Comparison of ENCODE assay signal across 20 cellular contexts in the genomic region with DNA sequence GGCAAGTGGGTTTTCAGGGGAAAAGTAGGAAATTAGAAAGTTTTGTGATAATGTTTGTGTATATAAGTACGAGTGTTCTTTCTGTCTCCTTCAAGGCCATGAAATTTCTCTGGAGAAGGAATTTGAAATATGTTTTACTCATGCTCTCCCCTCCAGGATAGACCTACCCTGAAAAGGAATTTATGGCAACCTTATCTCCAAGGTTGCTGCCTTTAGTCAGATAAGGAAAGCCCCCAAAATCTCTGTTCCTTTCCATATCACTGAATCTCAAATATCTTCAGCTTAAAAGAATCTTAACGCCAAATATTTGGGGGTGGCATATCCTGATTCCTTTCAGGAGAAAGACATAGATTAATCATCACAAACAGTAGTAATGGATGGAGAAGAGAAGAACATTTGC. TPM values are rescaled to one million over a fixed set of nuclear protein-coding genes. Genes with fewer than 3 reads are reported as not detected.
DNase-seq lines count a peak whose midpoint lies in the region; ATAC-seq and TF ChIP-seq lines count a peak whose summit lies in the region.
"Had no signal": no experiment of that assay in that cellular context is flagged by ENCODE, and none has a peak within 500 bp of the region (broad histone marks: within the 10 kb centered on the region; RNA-seq: fewer than 3 reads in every experiment).

No MANE protein-coding gene starts in this region.

- POLR2A ChIA-PET in Caco-2 (lab: Charles Lee) = interaction anchor here (0.6 to 3.4 kb wide), 3 partner anchors 35 to 317 kb away, joined by 3 to 21 read pairs (median 7); a partner anchor contains a TSS

- DNase-seq in Caco-2 (peak in 1 of 2 experiments; percentile 66), adipocyte (ENCODE audit: low read depth) (peak; percentile 21), natural killer cell (no peak), epidermal melanocyte (ENCODE audit: insufficient read length, low spot score) (no peak)
- DNase-seq: ACHN; activated CD8-positive, alpha-beta memory T cell treated with anti-CD3 and anti-CD28 coated beads for 24 hours; amniotic stem cell; CD4-positive, CD25-positive, alpha-beta regulatory T cell; DMS79 treated with DMSO at 0.1 percent for 48 hours; Kasumi-1; left cardiac atrium; NCI-H1105 treated with DMSO at 0.1 percent for 48 hours; NCI-H526 treated with DMSO at 0.1 percent for 48 hours; right cardiac atrium; T-helper 17 cell had no signal

- no TSS peak for BruUV-seq in Caco-2 (replicated peaks; lab: Mats Ljungman, UMichigan)

- peak overlapping the region; percentile 93 to 98 for H3K27ac ChIP-seq in liver (ENCODE audit: low read depth in 1 of 2, low read length in 2 of 2)

- no peaks in the 10 kb centered on the region; the same call in 1 of the 2 replicates for H3K36me3 ChIP-seq in Caco-2 (ENCODE audit: control insufficient read depth, insufficient read depth, low read length)
- no peaks in the 10 kb centered on the region for H3K36me3 ChIP-seq in adipocyte (ENCODE audit: control insufficient read depth, insufficient read depth, low read length, severe bottlenecking)
- H3K36me3 ChIP-seq in liver (ENCODE audit: control insufficient read depth in 4 of 4, insufficient read depth in 3 of 4, low read depth in 1 of 4, low read length in 3 of 4) = peaks cover 0 to 8% (median 3%) of the 10 kb centered on the region in 4 donors
- H3K36me3 ChIP-seq: HAP-1 had no signal

- H3K4me3 Mint-ChIP-seq in Caco-2 (ENCODE audit: unreplicated experiment) (peak overlapping the region; percentile 84), natural killer cell (no peak overlapping the region)
- H3K4me3 Mint-ChIP-seq: CD4-positive, CD25-positive, alpha-beta regulatory T cell; T-helper 17 cell; WTC11 had no signal

- H3K9me3 ChIP-seq in Caco-2 (no peaks in the 10 kb centered on the region), adipocyte (ENCODE audit: control insufficient read depth, low read length) (no peaks in the 10 kb centered on the region), liver (ENCODE audit: control insufficient read depth in 4 of 4, low read length in 3 of 4) (no peaks in the 10 kb centered on the region)
- H3K9me3 ChIP-seq: HAP-1 had no signal

- TF ChIP-seq CTCF in Caco-2 (IDR thresholded peaks at IDR 0.05; ENCODE audit: insufficient read depth in 1 of 2, low read depth in 1 of 2, low read length in 1 of 2, severe bottlenecking in 1 of 2, unreplicated experiment in 1 of 2) = no peak
- no peak for TF ChIP-seq CTCF in liver (IDR thresholded peaks at IDR 0.05; ENCODE audit: low read depth, low read length, missing input control)
- TF ChIP-seq CTCF in natural killer cell (IDR thresholded peaks at IDR 0.05) = no peak

- ATAC-seq in natural killer cell (no peak), GM18870 (IDR thresholded peaks at IDR 0.05; ENCODE audit: unreplicated experiment) (no peak)
- ATAC-seq: T-helper 17 cell, WTC11 had no signal

- no peaks in the 10 kb centered on the region for H3K9me3 Mint-ChIP-seq in Caco-2 (ENCODE audit: unreplicated experiment)
- no peaks in the 10 kb centered on the region for H3K9me3 Mint-ChIP-seq in natural killer cell
- H3K9me3 Mint-ChIP-seq: WTC11 had no signal

- H3K27me3 Mint-ChIP-seq in Caco-2 (ENCODE audit: insufficient read depth, unreplicated experiment) (no peaks in the 10 kb centered on the region), natural killer cell (ENCODE audit: low read depth in 2 of 2) (peaks cover 18 to 32% of the 10 kb centered on the region in 2 donors)

- CTCF ChIA-PET in Caco-2 (lab: Charles Lee) = no interaction called here

- H3K36me3 Mint-ChIP-seq in Caco-2 (ENCODE audit: insufficient read depth, unreplicated experiment) = peaks cover 24% of the 10 kb centered on the region
- H3K36me3 Mint-ChIP-seq in natural killer cell = no peaks in the 10 kb centered on the region
- H3K36me3 Mint-ChIP-seq: CD4-positive, CD25-positive, alpha-beta regulatory T cell; WTC11 had no signal

- H3K27me3 ChIP-seq in Caco-2 (replicated peaks; ENCODE audit: control insufficient read depth, insufficient read depth, low read length) (no peaks in the 10 kb centered on the region), adipocyte (replicated peaks; ENCODE audit: control insufficient read depth, insufficient read depth, low read length) (no peaks in the 10 kb centered on the region), liver (ENCODE audit: control insufficient read depth in 4 of 4, insufficient read depth in 4 of 4, low read length in 3 of 4) (no peaks in the 10 kb centered on the region)

- 72% methylated on average over 2 of the region's 2 CpGs for WGBS in liver

- H3K4me3 ChIP-seq in Caco-2 (ENCODE audit: low read depth, low read length) (no peak overlapping the region), adipocyte (ENCODE audit: low read length) (no peak overlapping the region), liver (ENCODE audit: low read depth in 1 of 3, low read length in 3 of 3) (no peak overlapping the region)
- H3K4me3 ChIP-seq: HAP-1 had no signal

- intact Hi-C loops in Caco-2 (cut with micrococcal nuclease; ENCODE audit: unreplicated experiment) = loop anchor here (1.0 to 2.0 kb wide), 6 partner anchors 15 to 233 kb away; a partner anchor contains a TSS
- intact Hi-C loops in natural killer cell (cut with micrococcal nuclease) = no loop called here

- H3K9ac ChIP-seq in adipocyte (ENCODE audit: low read length) (no peak overlapping the region), liver (ENCODE audit: low read depth in 1 of 2, low read length in 2 of 2) (peak overlapping the region in 1 of 2 donors; percentile 75)

- H3K4me1 ChIP-seq in Caco-2 (peaks cover 81% of the 10 kb centered on the region), adipocyte (ENCODE audit: control insufficient read depth, insufficient read depth, low read length) (no peaks in the 10 kb centered on the region), liver (ENCODE audit: control insufficient read depth in 4 of 4, insufficient read depth in 4 of 4, low read length in 3 of 4) (peaks cover 3 to 42% (median 21%) of the 10 kb centered on the region in 4 donors)

- H3K27ac Mint-ChIP-seq in Caco-2 (ENCODE audit: unreplicated experiment) (peak overlapping the region; percentile 89), natural killer cell (no peak overlapping the region)
- H3K27ac Mint-ChIP-seq: T-helper 17 cell, WTC11 had no signal

- H3K4me1 Mint-ChIP-seq in Caco-2 (ENCODE audit: low read depth, unreplicated experiment) (peaks cover 61% of the 10 kb centered on the region), natural killer cell (peaks cover 7 to 13% of the 10 kb centered on the region in 2 donors)

- no peak for TF ChIP-seq RAD21 in liver (IDR thresholded peaks at IDR 0.05)

TF ChIP-seq in liver, 16 proteins besides CTCF, POLR2A, EP300 and RAD21 (continues in another document):
- TF ChIP-seq HNF4A (conservative IDR thresholded peaks at IDR 0.05) (no peak), RXRA (IDR thresholded peaks at IDR 0.05) (no peak), TAF1 (conservative IDR thresholded peaks at IDR 0.05) (no peak), NR2F2 (IDR thresholded peaks at IDR 0.05) (no peak), YY1 (IDR thresholded peaks at IDR 0.05) (no peak), HNF4G (IDR thresholded peaks at IDR 0.05) (no peak), FOXA1 (IDR thresholded peaks at IDR 0.05) (no peak), JUND (IDR thresholded peaks at IDR 0.05) (no peak), EGR1 (IDR thresholded peaks at IDR 0.05; ENCODE audit: low read depth in 2 of 2) (no peak)
- TF ChIP-seq, protein P1, sequence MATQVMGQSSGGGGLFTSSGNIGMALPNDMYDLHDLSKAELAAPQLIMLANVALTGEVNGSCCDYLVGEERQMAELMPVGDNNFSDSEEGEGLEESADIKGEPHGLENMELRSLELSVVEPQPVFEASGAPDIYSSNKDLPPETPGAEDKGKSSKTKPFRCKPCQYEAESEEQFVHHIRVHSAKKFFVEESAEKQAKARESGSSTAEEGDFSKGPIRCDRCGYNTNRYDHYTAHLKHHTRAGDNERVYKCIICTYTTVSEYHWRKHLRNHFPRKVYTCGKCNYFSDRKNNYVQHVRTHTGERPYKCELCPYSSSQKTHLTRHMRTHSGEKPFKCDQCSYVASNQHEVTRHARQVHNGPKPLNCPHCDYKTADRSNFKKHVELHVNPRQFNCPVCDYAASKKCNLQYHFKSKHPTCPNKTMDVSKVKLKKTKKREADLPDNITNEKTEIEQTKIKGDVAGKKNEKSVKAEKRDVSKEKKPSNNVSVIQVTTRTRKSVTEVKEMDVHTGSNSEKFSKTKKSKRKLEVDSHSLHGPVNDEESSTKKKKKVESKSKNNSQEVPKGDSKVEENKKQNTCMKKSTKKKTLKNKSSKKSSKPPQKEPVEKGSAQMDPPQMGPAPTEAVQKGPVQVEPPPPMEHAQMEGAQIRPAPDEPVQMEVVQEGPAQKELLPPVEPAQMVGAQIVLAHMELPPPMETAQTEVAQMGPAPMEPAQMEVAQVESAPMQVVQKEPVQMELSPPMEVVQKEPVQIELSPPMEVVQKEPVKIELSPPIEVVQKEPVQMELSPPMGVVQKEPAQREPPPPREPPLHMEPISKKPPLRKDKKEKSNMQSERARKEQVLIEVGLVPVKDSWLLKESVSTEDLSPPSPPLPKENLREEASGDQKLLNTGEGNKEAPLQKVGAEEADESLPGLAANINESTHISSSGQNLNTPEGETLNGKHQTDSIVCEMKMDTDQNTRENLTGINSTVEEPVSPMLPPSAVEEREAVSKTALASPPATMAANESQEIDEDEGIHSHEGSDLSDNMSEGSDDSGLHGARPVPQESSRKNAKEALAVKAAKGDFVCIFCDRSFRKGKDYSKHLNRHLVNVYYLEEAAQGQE (IDR thresholded peaks at IDR 0.05) = no peak
- TF ChIP-seq, protein P2, sequence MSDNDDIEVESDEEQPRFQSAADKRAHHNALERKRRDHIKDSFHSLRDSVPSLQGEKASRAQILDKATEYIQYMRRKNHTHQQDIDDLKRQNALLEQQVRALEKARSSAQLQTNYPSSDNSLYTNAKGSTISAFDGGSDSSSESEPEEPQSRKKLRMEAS (IDR thresholded peaks at IDR 0.05) = no peak

RNA-seq across cellular contexts. Expression of a gene that starts 0.5 kb away (rescaled TPM):
- total RNA-seq in Caco-2 (2022) (93.0 and 99.8 TPM in 2 replicates), liver (100 to 1,000 TPM in 1 of 2 donors, 10 to 100 TPM in 1; 59.7 to 460 TPM), natural killer cell (not detected)
- polyA plus RNA-seq in liver = 100 to 1,000 TPM; 399 to 404 TPM
- total RNA-seq: osteoblast had no signal
- polyA plus RNA-seq: CD4-positive, CD25-positive, alpha-beta regulatory T cell had no signal

RNA-seq across cellular contexts. Expression of a gene that starts 15.9 kb away (rescaled TPM):
- 10.6 and 12.7 TPM in 2 replicates for total RNA-seq in Caco-2 (2022)
- 1,000 to 10,000 TPM in 1 of 2 donors, 10 to 100 TPM in 1; 49.5 to 1,492 TPM for total RNA-seq in liver
- polyA plus RNA-seq in liver = 1,000 to 10,000 TPM in 1 of 2 donors, 100 to 1,000 TPM in 1; 896 to 1,527 TPM
- not detected for total RNA-seq in natural killer cell
- total RNA-seq: CD4-positive, CD25-positive, alpha-beta regulatory T cell; left cardiac atrium; osteoblast had no signal
- polyA plus RNA-seq: CD4-positive, CD25-positive, alpha-beta regulatory T cell; right cardiac atrium had no signal

RNA-seq across cellular contexts. Expression of a gene that starts 35.1 kb away (rescaled TPM):
- total RNA-seq in Caco-2 (2022) = 36.4 and 38.9 TPM in 2 replicates
- total RNA-seq in liver = 1 to 10 TPM; 4.0 to 5.9 TPM
- 1 to 10 TPM; 1.5 to 2.0 TPM for polyA plus RNA-seq in liver
- total RNA-seq in natural killer cell = 1 to 10 TPM; 5.3 to 8.5 (median 7.4) TPM

RNA-seq across cellular contexts. Expression of a gene that starts 37.2 kb away (rescaled TPM):
- total RNA-seq in Caco-2 (2022) = 11.8 and 11.9 TPM in 2 replicates
- 10 to 100 TPM in 1 of 2 donors, 1 to 10 TPM in 1; 7.7 to 79.4 TPM for total RNA-seq in liver
- 1 to 10 TPM; 1.3 to 1.8 TPM for polyA plus RNA-seq in liver
- total RNA-seq in natural killer cell = 10 to 100 TPM; 20.6 to 22.8 (median 21.2) TPM

RNA-seq across cellular contexts. Expression of a gene that starts 55.6 kb away (rescaled TPM):
- total RNA-seq in Caco-2 (2022) (8.7 and 10.4 TPM in 2 replicates), liver (under 1 TPM; 0.59 to 0.79 TPM), natural killer cell (under 1 TPM; 0.21 to 0.39 (median 0.30) TPM)
- polyA plus RNA-seq in liver = under 1 TPM; 0.27 to 0.33 TPM
- total RNA-seq: osteoblast had no signal
- polyA plus RNA-seq: CD4-positive, CD25-positive, alpha-beta regulatory T cell had no signal

Comparison
In these comparisons a context has a peak if more than half of its experiments do, and no peak if none do; other contexts are left out.
1. RNA of a gene that starts 0.5 kb away (total RNA-seq): 59.7 to 460 TPM in liver and 93.0 to 99.8 TPM in Caco-2; not detected in natural killer cell; every median in the first group is over 10 times any median in the second.
2. RNA of a gene that starts 15.9 kb away (total RNA-seq): 49.5 to 1,492 TPM in liver and 10.6 to 12.7 TPM in Caco-2; not detected in natural killer cell; every median in the first group is over 10 times any median in the second.